ENCODE assay signal across 28 cellular contexts in the genomic region with DNA sequence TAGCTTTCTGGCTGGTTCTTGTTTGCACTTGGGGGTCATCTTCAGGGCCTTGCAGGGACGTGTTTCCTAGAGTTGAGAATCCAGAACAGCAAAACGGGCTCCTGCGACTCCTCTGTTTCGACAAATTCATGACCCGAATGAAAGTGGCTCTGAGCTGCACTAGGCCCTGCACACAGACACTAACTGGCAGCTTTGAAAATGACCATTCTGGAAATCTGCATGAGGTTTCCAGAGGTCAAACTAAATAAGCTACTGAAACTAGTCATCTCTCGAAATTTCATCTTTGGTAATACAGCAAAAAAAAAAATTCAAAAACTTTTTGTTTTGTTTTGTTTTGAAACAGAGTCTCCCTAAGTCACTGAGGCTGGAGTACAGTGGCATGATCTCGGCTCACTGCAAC. TPM values are rescaled to one million over a fixed set of nuclear protein-coding genes. Genes with fewer than 3 reads are reported as not detected.
"Had no signal": no experiment of that assay in that cellular context is flagged by ENCODE, and none has a peak within 500 bp of the region (broad histone marks: within the 10 kb centered on the region; RNA-seq: fewer than 3 reads in every experiment).

No MANE protein-coding gene starts in this region.

- H3K9me3 ChIP-seq: esophagus squamous epithelium, gastrocnemius medialis, sigmoid colon, stomach, testis, vagina had no signal

- DNase-seq: activated CD4-positive, alpha-beta T cell treated with anti-CD3 and anti-CD28 coated beads, Interleukin-2, amount 10 ng/mL, durations not matched to agents 7 days and 5 days; activated CD4-positive, CD25-positive, alpha-beta regulatory T cell treated with anti-CD3 and anti-CD28 coated beads, Interleukin-2, amount 50 U/mL, for 72 hours; activated CD8-positive, alpha-beta T cell treated with anti-CD3 and anti-CD28 coated beads, Interleukin-2, amount 10 ng/mL, durations not matched to agents 7 days and 5 days; activated gamma-delta T cell treated with Interleukin-2 at 50 U/mL for 16 hours; aorta; brain microvascular endothelial cell; central memory CD4-positive, alpha-beta T cell; esophagus squamous epithelium; gastrocnemius medialis; left cardiac atrium; naive B cell; sigmoid colon; stimulated activated CD4-positive, alpha-beta T cell treated with anti-CD3 and anti-CD28 coated beads, Interleukin-15, amount 100 ng/mL, for 24 hours; stomach; testis; WERI-Rb-1 had no signal

- H3K9me3 Mint-ChIP-seq: activated CD4-positive, alpha-beta T cell treated with anti-CD3 and anti-CD28 coated beads, Interleukin-2, amount 10 ng/mL, durations not matched to agents 7 days and 5 days; activated naive CD4-positive, alpha-beta T cell treated with anti-CD3 and anti-CD28 coated beads, Interleukin-2, amount 50 U/mL, for 24 hours; activated T-helper 1 cell treated with anti-CD3 and anti-CD28 coated beads, Interleukin-12 subunit alpha, Interleukin-12 subunit beta, Interleukin-2, Interleukin-4 antibody, amounts not matched to agents 30 ng/mL and 10 ng/mL and 1 ng/mL, durations not matched to agents 14 hours and 24 hours and 36 hours; memory B cell; naive B cell; stimulated activated memory B cell treated with anti-CD40 and anti-IgM and Interleukin-4, amounts not matched to agents 10 μg/mL and 1 μg/mL and 100 μg/mL, for 72 hours; type B pancreatic cell had no signal

- H3K4me3 Mint-ChIP-seq: activated CD4-positive, alpha-beta T cell treated with anti-CD3 and anti-CD28 coated beads, Interleukin-2, amount 10 ng/mL, durations not matched to agents 7 days and 5 days; activated CD8-positive, alpha-beta T cell treated with anti-CD3 and anti-CD28 coated beads, Interleukin-2, amount 10 ng/mL, durations not matched to agents 7 days and 5 days; activated naive CD4-positive, alpha-beta T cell treated with anti-CD3 and anti-CD28 coated beads, Interleukin-2, amount 50 U/mL, for 24 hours; activated T-helper 1 cell treated with anti-CD3 and anti-CD28 coated beads, Interleukin-12 subunit alpha, Interleukin-12 subunit beta, Interleukin-2, Interleukin-4 antibody, amounts not matched to agents 30 ng/mL and 10 ng/mL and 1 ng/mL, durations not matched to agents 14 hours and 24 hours and 36 hours; memory B cell; naive B cell; stimulated activated memory B cell treated with anti-CD40 and anti-IgM and Interleukin-4, amounts not matched to agents 10 μg/mL and 1 μg/mL and 100 μg/mL, for 72 hours had no signal

- H3K27me3 Mint-ChIP-seq: type B pancreatic cell had no signal

- H3K27ac Mint-ChIP-seq: activated CD4-positive, alpha-beta T cell treated with anti-CD3 and anti-CD28 coated beads, Interleukin-2, amount 10 ng/mL, durations not matched to agents 7 days and 5 days; activated CD8-positive, alpha-beta T cell treated with anti-CD3 and anti-CD28 coated beads, Interleukin-2, amount 10 ng/mL, durations not matched to agents 7 days and 5 days; activated naive CD4-positive, alpha-beta T cell treated with anti-CD3 and anti-CD28 coated beads, Interleukin-2, amount 50 U/mL, for 24 hours; activated T-helper 1 cell treated with anti-CD3 and anti-CD28 coated beads, Interleukin-12 subunit alpha, Interleukin-12 subunit beta, Interleukin-2, Interleukin-4 antibody, amounts not matched to agents 30 ng/mL and 10 ng/mL and 1 ng/mL, durations not matched to agents 14 hours and 24 hours and 36 hours; memory B cell; naive B cell; stimulated activated memory B cell treated with anti-CD40 and anti-IgM and Interleukin-4, amounts not matched to agents 10 μg/mL and 1 μg/mL and 100 μg/mL, for 72 hours had no signal

- H3K27me3 ChIP-seq: sigmoid colon, testis, vagina had no signal

- H3K4me1 Mint-ChIP-seq: activated CD4-positive, alpha-beta T cell treated with anti-CD3 and anti-CD28 coated beads, Interleukin-2, amount 10 ng/mL, durations not matched to agents 7 days and 5 days; activated naive CD4-positive, alpha-beta T cell treated with anti-CD3 and anti-CD28 coated beads, Interleukin-2, amount 50 U/mL, for 24 hours; memory B cell; naive B cell; stimulated activated memory B cell treated with anti-CD40 and anti-IgM and Interleukin-4, amounts not matched to agents 10 μg/mL and 1 μg/mL and 100 μg/mL, for 72 hours had no signal

- H3K36me3 ChIP-seq: brain microvascular endothelial cell, esophagus squamous epithelium, gastrocnemius medialis, sigmoid colon, stomach, vagina, WERI-Rb-1 had no signal

- H3K27ac ChIP-seq: brain microvascular endothelial cell, esophagus squamous epithelium, gastrocnemius medialis, sigmoid colon, stomach, testis, vagina, WERI-Rb-1 had no signal

- ATAC-seq: activated CD8-positive, alpha-beta T cell treated with anti-CD3 and anti-CD28 coated beads, Interleukin-2, amount 10 ng/mL, durations not matched to agents 7 days and 5 days; gastrocnemius medialis; left cardiac atrium; stimulated activated memory B cell treated with anti-CD40 and anti-IgM and Interleukin-4, amounts not matched to agents 10 μg/mL and 1 μg/mL and 100 μg/mL, for 72 hours had no signal

- H3K4me1 ChIP-seq: esophagus squamous epithelium, gastrocnemius medialis, stomach, testis had no signal

- H3K4me3 ChIP-seq: esophagus squamous epithelium, gastrocnemius medialis, sigmoid colon, smooth muscle cell, stomach, testis, vagina had no signal

- H3K36me3 Mint-ChIP-seq: activated naive CD4-positive, alpha-beta T cell treated with anti-CD3 and anti-CD28 coated beads, Interleukin-2, amount 50 U/mL, for 24 hours; memory B cell; naive B cell; stimulated activated memory B cell treated with anti-CD40 and anti-IgM and Interleukin-4, amounts not matched to agents 10 μg/mL and 1 μg/mL and 100 μg/mL, for 72 hours; type B pancreatic cell had no signal

RNA-seq across cellular contexts. Expression of a gene that starts 15.5 kb away (rescaled TPM):
- total RNA-seq: activated CD4-positive, alpha-beta T cell treated with anti-CD3 and anti-CD28 coated beads, Interleukin-2, amount 10 ng/mL, durations not matched to agents 7 days and 5 days; activated CD8-positive, alpha-beta T cell treated with anti-CD3 and anti-CD28 coated beads, Interleukin-2, amount 10 ng/mL, durations not matched to agents 7 days and 5 days; liver; osteocyte; T-helper 2 cell treated with Interferon-gamma antibody and Interleukin-4, amounts not matched to agents 100 ng/mL and 5 ng/mL, for 36 hours had no signal

RNA-seq across cellular contexts. Expression of a gene that starts 47.7 kb away (rescaled TPM):
- total RNA-seq: activated CD4-positive, alpha-beta T cell treated with anti-CD3 and anti-CD28 coated beads, Interleukin-2, amount 10 ng/mL, durations not matched to agents 7 days and 5 days; activated CD8-positive, alpha-beta T cell treated with anti-CD3 and anti-CD28 coated beads, Interleukin-2, amount 10 ng/mL, durations not matched to agents 7 days and 5 days; activated T-helper 1 cell treated with anti-CD3 and anti-CD28 coated beads, Interleukin-12 subunit alpha, Interleukin-12 subunit beta, Interleukin-2, Interleukin-4 antibody, amounts not matched to agents 30 ng/mL and 10 ng/mL and 1 ng/mL, durations not matched to agents 14 hours and 24 hours and 36 hours; aorta; esophagus squamous epithelium; gastrocnemius medialis; left cardiac atrium; liver; mucosa of gallbladder; osteocyte; progenitor cell of endocrine pancreas; sigmoid colon; smooth muscle cell; stomach; T-helper 2 cell treated with Interferon-gamma antibody and Interleukin-4, amounts not matched to agents 100 ng/mL and 5 ng/mL, for 36 hours; vagina had no signal
